ENCODE assay signal across 31 cellular contexts in genomic region chrX:13994104-13994503, GRCh38. TPM values are rescaled to one million over a fixed set of nuclear protein-coding genes. Genes with fewer than 3 reads are reported as not detected.
DNase-seq lines count a peak whose midpoint lies in the region; ATAC-seq, FAIRE-seq and TF ChIP-seq lines count a peak whose summit lies in the region.
"Had no signal": no experiment of that assay in that cellular context is flagged by ENCODE, and none has a peak within 500 bp of the region (broad histone marks: within the 10 kb centered on the region; RNA-seq: fewer than 3 reads in every experiment).

No MANE protein-coding gene starts in this region.

- H2AK5ac ChIP-seq in H1 (ENCODE audit: low read depth, low read length): no peak overlapping the region

- TF ChIP-seq EP300 in H1 (IDR thresholded peaks at IDR 0.05; ENCODE audit: borderline replicate concordance in 1 of 2, low read depth in 2 of 2, low read length in 2 of 2): no peak

- no peak overlapping the region for H2BK20ac ChIP-seq in H1 (ENCODE audit: low read length)

- H3K4me2 ChIP-seq in H1 (ENCODE audit: insufficient read depth in 1 of 2, low read depth in 2 of 2, low read length in 2 of 2): no peak overlapping the region

- H3K4me1 ChIP-seq in H1 (replicated peaks in 1 of 4; ENCODE audit: control insufficient read depth in 3 of 4, insufficient read depth in 4 of 4, low read length in 3 of 4) (peaks cover 0 to 3% (median 0%) of the 10 kb centered on the region in 4 experiments; a peak in 1 of 7 replicates), psoas muscle (no peaks in the 10 kb centered on the region)
- H3K4me1 ChIP-seq in naive thymus-derived CD4-positive, alpha-beta T cell (ENCODE audit: control insufficient read depth in 2 of 2, insufficient read depth in 2 of 2, low read length in 2 of 2): no peaks in the 10 kb centered on the region
- H3K4me1 ChIP-seq: vagina had no signal

- H2BK5ac ChIP-seq in H1 (ENCODE audit: low read depth, low read length): no peak overlapping the region

- no peak overlapping the region for H3K4me3 ChIP-seq in H1 (ENCODE audit: extremely low read depth in 1 of 4, insufficient read depth in 2 of 4, low read depth in 3 of 4, low read length in 4 of 4)
- no peak overlapping the region for H3K4me3 ChIP-seq in psoas muscle
- H3K4me3 ChIP-seq in naive thymus-derived CD4-positive, alpha-beta T cell (ENCODE audit: low read length): no peak overlapping the region

- ATAC-seq in sciatic nerve (peak; percentile 32), psoas muscle (no peak), GM18867 (IDR thresholded peaks at IDR 0.05; ENCODE audit: unreplicated experiment) (no peak), HG02840 (IDR thresholded peaks at IDR 0.05; ENCODE audit: low FRiP score, unreplicated experiment) (no peak)
- ATAC-seq in naive thymus-derived CD4-positive, alpha-beta T cell: no peak
- ATAC-seq: CD8-positive, alpha-beta T cell; naive thymus-derived CD8-positive, alpha-beta T cell; Right ventricle myocardium inferior; SK-N-SH treated with all-trans-retinoic acid at 6 μM for 48 hours had no signal

- no peaks in the 10 kb centered on the region for H3K9me3 ChIP-seq in H1 (ENCODE audit: insufficient read depth in 2 of 2, low read depth in 1 of 2, low read length in 1 of 2)
- H3K9me3 ChIP-seq in psoas muscle: no peaks in the 10 kb centered on the region
- H3K9me3 ChIP-seq in naive thymus-derived CD4-positive, alpha-beta T cell (ENCODE audit: control insufficient read depth in 2 of 3, low read length in 3 of 3): no peaks in the 10 kb centered on the region
- H3K9me3 ChIP-seq: vagina had no signal

- no peaks in the 10 kb centered on the region for H3K23me2 ChIP-seq in H1 (ENCODE audit: low read depth, low read length)

- no peaks in the 10 kb centered on the region for H3K79me1 ChIP-seq in H1 (ENCODE audit: low read depth, low read length)

- H3K18ac ChIP-seq in H1 (ENCODE audit: extremely low read depth, low read length): no peak overlapping the region

- H3K4me3 Mint-ChIP-seq in naive thymus-derived CD4-positive, alpha-beta T cell: no peak overlapping the region
- H3K4me3 Mint-ChIP-seq: activated naive CD8-positive, alpha-beta T cell; activated T-cell treated with anti-CD3 and anti-CD28 coated beads, Interleukin-2, amount 50 U/mL, for 24 hours; CD8-positive, alpha-beta T cell; central memory CD8-positive, alpha-beta T cell; H9; mesothelial cell of epicardium; naive thymus-derived CD8-positive, alpha-beta T cell; T-helper 1 cell treated with Interleukin-12 subunit alpha and Interleukin-12 subunit beta and Interleukin-4 antibody, amounts not matched to agents 30 μg/mL and 1 μg/mL, for 36 hours had no signal

- no peak overlapping the region for H2AFZ ChIP-seq in H1 (ENCODE audit: low read length)

- no peak overlapping the region for H3K56ac ChIP-seq in H1 (replicated peaks; ENCODE audit: insufficient read length, low read depth, low read length)

- WGBS in H1 (ENCODE audit: extremely low coverage in 1 of 2, insufficient coverage in 1 of 2, insufficient read length in 1 of 2, insufficient replicate concordance in 2 of 2, low coverage in 1 of 2, low lambda C conversion rate in 2 of 2, missing lambda C conversion rate in 1 of 2), 2 experiments: 90% methylated on average over 7 of the region's 7 CpGs; no CpG with 5 or more reads in 1 of the 2 experiments
- 42 to 52% (median 45%) methylated on average over 7 of the region's 7 CpGs for WGBS in psoas muscle, 3 donors

- H4K20me1 ChIP-seq in H1 (replicated peaks in 1 of 2; ENCODE audit: control insufficient read depth in 1 of 2, insufficient read depth in 2 of 2, low read length in 2 of 2): no peaks in the 10 kb centered on the region

- DNase-seq in amniotic epithelial cell (ENCODE audit: low read depth) (peak; percentile 5), H1 (ENCODE audit: low read depth in 1 of 2, low spot score in 2 of 2) (no peak), inferior parietal cortex (ENCODE audit: extremely low spot score) (peak; percentile 54), sciatic nerve (ENCODE audit: low spot score) (no peak), psoas muscle (no peak)
- no peak for DNase-seq in naive thymus-derived CD4-positive, alpha-beta T cell
- DNase-seq: activated CD4-positive, CD25-positive, alpha-beta regulatory T cell; activated effector memory CD4-positive, alpha-beta T cell treated with anti-CD3 and anti-CD28 coated beads, Interleukin-2, amount 50 U/mL, for 16 hours; activated T-cell treated with anti-CD3 and anti-CD28 coated beads, Interleukin-2, amount 50 U/mL, for 24 hours; AML-193; CD8-positive, alpha-beta T cell; glutamatergic neuron; H9; Karpas-422; kidney; naive thymus-derived CD8-positive, alpha-beta T cell; NCI-H1436; NCI-H2107; NCI-H345; small intestine; stimulated activated naive CD4-positive, alpha-beta T cell had no signal

- no peak overlapping the region for H4K8ac ChIP-seq in H1 (ENCODE audit: extremely low read depth, insufficient read depth, low read length)

- H3K27me3 ChIP-seq in H1 (replicated peaks in 1 of 4; ENCODE audit: control insufficient read depth in 3 of 4, extremely low read depth in 1 of 4, insufficient read depth in 3 of 4, low read length in 3 of 4): no peaks in the 10 kb centered on the region
- peaks cover 0 to 6% (median 0%) of the 10 kb centered on the region in 3 donors for H3K27me3 ChIP-seq in psoas muscle (ENCODE audit: insufficient read depth in 3 of 3, low read length in 2 of 3)
- no peaks in the 10 kb centered on the region for H3K27me3 ChIP-seq in naive thymus-derived CD4-positive, alpha-beta T cell (ENCODE audit: control insufficient read depth in 2 of 2, insufficient read depth in 2 of 2, low read length in 2 of 2)
- H3K27me3 ChIP-seq: vagina had no signal

- H3K4ac ChIP-seq in H1 (replicated peaks; ENCODE audit: insufficient read length, low read depth, low read length): no peak overlapping the region

- TF ChIP-seq CTCF in H1 (IDR thresholded peaks at IDR 0.05; ENCODE audit: control extremely low read depth in 1 of 3, insufficient read depth in 1 of 3, low read depth in 1 of 3, low read length in 3 of 3): no peak
- no peak for TF ChIP-seq CTCF in psoas muscle (IDR thresholded peaks at IDR 0.05)

- no peaks in the 10 kb centered on the region for H3K4me1 Mint-ChIP-seq in naive thymus-derived CD4-positive, alpha-beta T cell
- H3K4me1 Mint-ChIP-seq: central memory CD8-positive, alpha-beta T cell; mesothelial cell of epicardium; naive thymus-derived CD8-positive, alpha-beta T cell had no signal

- H3K27me3 Mint-ChIP-seq in naive thymus-derived CD4-positive, alpha-beta T cell: no peaks in the 10 kb centered on the region
- H3K27me3 Mint-ChIP-seq: activated naive CD8-positive, alpha-beta T cell; central memory CD8-positive, alpha-beta T cell; naive thymus-derived CD8-positive, alpha-beta T cell had no signal

- H3K9ac ChIP-seq in H1 (replicated peaks in 1 of 4; ENCODE audit: extremely low read depth in 1 of 4, low read depth in 3 of 4, low read length in 3 of 4): no peak overlapping the region

- no peak overlapping the region for H3K14ac ChIP-seq in H1 (ENCODE audit: insufficient read length)

- no peak for TF ChIP-seq POLR2A in H1 (IDR thresholded peaks at IDR 0.05; ENCODE audit: control extremely low read depth in 1 of 2, low read depth in 2 of 2, low read length in 2 of 2)

- POLR2A ChIA-PET in H1 (lab: Charles Lee; ENCODE audit: partially characterized antibody): no interaction called here
- POLR2A ChIA-PET in naive thymus-derived CD4-positive, alpha-beta T cell (lab: Charles Lee): no interaction called here

- H3K27ac ChIP-seq in H1 (ENCODE audit: low read depth, low read length) (no peak overlapping the region), psoas muscle (no peak overlapping the region)
- no peak overlapping the region for H3K27ac ChIP-seq in naive thymus-derived CD4-positive, alpha-beta T cell (ENCODE audit: low read depth, low read length)
- H3K27ac ChIP-seq: vagina had no signal

- no peak overlapping the region for H4K5ac ChIP-seq in H1 (ENCODE audit: insufficient read length, low read depth, low read length)

- H2BK12ac ChIP-seq in H1 (ENCODE audit: low read depth, low read length): no peak overlapping the region

- no peaks in the 10 kb centered on the region for H3K36me3 ChIP-seq in H1 (ENCODE audit: control insufficient read depth in 2 of 4, insufficient read depth in 4 of 4, low read length in 3 of 4)
- H3K36me3 ChIP-seq in psoas muscle (ENCODE audit: insufficient read depth in 1 of 2, low read depth in 1 of 2): no peaks in the 10 kb centered on the region
- H3K36me3 ChIP-seq in naive thymus-derived CD4-positive, alpha-beta T cell (ENCODE audit: control insufficient read depth in 2 of 3, insufficient read depth in 3 of 3, low read length in 3 of 3): no peaks in the 10 kb centered on the region
- H3K36me3 ChIP-seq: vagina had no signal

- peaks cover 0 to 19% (median 0%) of the 10 kb centered on the region in 5 donors for H3K36me3 Mint-ChIP-seq in naive thymus-derived CD4-positive, alpha-beta T cell
- H3K36me3 Mint-ChIP-seq: mesothelial cell of epicardium had no signal

- intact Hi-C loops in sciatic nerve (cut with DNase I) (no loop called here), psoas muscle (cut with DNase I) (no loop called here)
- intact Hi-C loops in naive thymus-derived CD4-positive, alpha-beta T cell (cut with micrococcal nuclease): no loop called here

- no peak overlapping the region for H4K91ac ChIP-seq in H1 (replicated peaks; ENCODE audit: insufficient read length, low read length)

- CTCF ChIA-PET in H1 (lab: Charles Lee; ENCODE audit: partially characterized antibody): interaction anchor here (1.4 kb wide), 1 partner anchor 21 kb away, joined by 5 read pairs; no protein-coding TSS in a partner anchor
- CTCF ChIA-PET in naive thymus-derived CD4-positive, alpha-beta T cell (lab: Charles Lee): no interaction called here

- no peaks in the 10 kb centered on the region for H3K79me2 ChIP-seq in H1 (ENCODE audit: control insufficient read depth in 1 of 2, insufficient read depth in 2 of 2, low read length in 2 of 2)

- FAIRE-seq in H1 (lab: Jason Lieb, UNC): peak; percentile 13
- FAIRE-seq: kidney, small intestine, TTC549 had no signal

- no peak overlapping the region for H2BK120ac ChIP-seq in H1 (replicated peaks; ENCODE audit: low read depth, low read length)

- no peak overlapping the region for H3K27ac Mint-ChIP-seq in naive thymus-derived CD4-positive, alpha-beta T cell
- H3K27ac Mint-ChIP-seq: activated naive CD8-positive, alpha-beta T cell; activated T-cell treated with anti-CD3 and anti-CD28 coated beads, Interleukin-2, amount 50 U/mL, for 24 hours; CD8-positive, alpha-beta T cell; H9; mesothelial cell of epicardium; naive thymus-derived CD8-positive, alpha-beta T cell; T-helper 1 cell treated with Interleukin-12 subunit alpha and Interleukin-12 subunit beta and Interleukin-4 antibody, amounts not matched to agents 30 μg/mL and 1 μg/mL, for 36 hours had no signal

- H3K9me3 Mint-ChIP-seq in naive thymus-derived CD4-positive, alpha-beta T cell: no peaks in the 10 kb centered on the region
- H3K9me3 Mint-ChIP-seq: activated T-cell treated with anti-CD3 and anti-CD28 coated beads, Interleukin-2, amount 50 U/mL, for 24 hours; CD8-positive, alpha-beta T cell; central memory CD8-positive, alpha-beta T cell; naive thymus-derived CD8-positive, alpha-beta T cell; T-helper 1 cell treated with Interleukin-12 subunit alpha and Interleukin-12 subunit beta and Interleukin-4 antibody, amounts not matched to agents 30 μg/mL and 1 μg/mL, for 36 hours had no signal

- no peak for TF ChIP-seq RAD21 in H1 (IDR thresholded peaks at IDR 0.05 in 1 of 2, conservative IDR thresholded peaks at IDR 0.05 in 1 of 2; ENCODE audit: low read depth in 2 of 2, low read length in 2 of 2)

- H3K23ac ChIP-seq in H1 (ENCODE audit: insufficient read length): no peak overlapping the region

- H2BK15ac ChIP-seq in H1 (ENCODE audit: low read length): no peak overlapping the region

RNA-seq across cellular contexts. Expression of gene GEMIN8, which starts 35.6 kb away (rescaled TPM):
- 18.2 and 19.9 TPM in 2 replicates for total RNA-seq in H1 (2021; fragmentation: NEBNext Ultra II Directional; extraction: Animal tissue kit (Norgen Biotek cat#: 25700))
- polyA plus RNA-seq in H1 (2011; rRNA removed) (28.9 and 31.4 TPM in 2 replicates), psoas muscle (10 to 100 TPM in 1 of 3 donors, 1 to 10 TPM in 2; 8.2 to 10.8 (median 9.3) TPM)
- polyA plus RNA-seq in H1 (2011; cell fraction: cytosol; rRNA removed): 39.5 TPM
- 32.5 TPM for polyA plus RNA-seq in H1 (2011; cell fraction: nucleus; rRNA removed)
- polyA plus RNA-seq in H1 (2012, experiment 1 of 2): 20.8 to 24.7 TPM (median 24.0 TPM) in 4 replicates
- 19.9 TPM for polyA plus RNA-seq in H1 (2012, experiment 2 of 2)
- 14.2 TPM for polyA plus RNA-seq in H1 (2013, experiment 1 of 2)
- polyA plus RNA-seq in H1 (2013, experiment 2 of 2): 13.2 TPM
- polyA minus RNA-seq in H1 (2011; rRNA and poly(A)+ RNA removed): 44.5 and 44.7 TPM in 2 replicates
- polyA minus RNA-seq in H1 (2011; cell fraction: cytosol; rRNA and poly(A)+ RNA removed): 13.7 TPM
- polyA minus RNA-seq in H1 (2011; cell fraction: nucleus; rRNA and poly(A)+ RNA removed): 22.4 TPM
- total RNA-seq in sciatic nerve (33.6 TPM), psoas muscle (1 to 10 TPM; 7.8 to 8.5 (median 8.3) TPM)
- total RNA-seq in naive thymus-derived CD4-positive, alpha-beta T cell: 10 to 100 TPM in 4 of 5 experiments, 1 to 10 TPM in 1; 9.7 to 20.4 (median 11.7) TPM
- 10 to 100 TPM; 32.7 to 35.8 TPM for polyA plus RNA-seq in naive thymus-derived CD4-positive, alpha-beta T cell

Comparison
In these comparisons a context has a peak if more than half of its experiments do, and no peak if none do; other contexts are left out.
1. DNase-seq: peak in amniotic epithelial cell (single experiment) and inferior parietal cortex (single experiment); none in H1 (0 of 2), sciatic nerve (single experiment), psoas muscle (0 of 2) and naive thymus-derived CD4-positive, alpha-beta T cell (0 of 9).